1 cellular context compared by ENCODE assay signal in the genomic region with DNA sequence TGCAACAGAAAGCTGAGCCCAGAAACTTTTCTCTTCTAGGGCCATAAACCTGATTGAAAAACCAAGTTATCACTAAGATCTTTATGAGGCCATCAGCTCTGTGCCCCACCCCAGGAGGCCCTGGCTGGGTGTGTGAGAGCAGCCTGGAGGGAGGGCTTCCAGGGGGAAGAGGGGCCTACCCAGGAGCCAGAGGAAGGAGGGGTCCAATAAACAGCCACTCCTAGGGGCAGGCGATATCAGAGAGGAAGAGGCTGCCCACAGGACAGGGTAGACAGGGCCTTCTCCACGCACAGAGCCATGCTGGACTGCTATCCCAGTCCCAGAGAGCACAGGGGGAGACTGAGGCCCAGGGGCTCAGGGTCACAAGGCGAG.
TF ChIP-seq lines count a peak whose summit lies in the region.

No MANE protein-coding gene starts in this region.

TF ChIP-seq in HepG2, 621 proteins besides CTCF, POLR2A, EP300 and RAD21:
- TF ChIP-seq ZNF121 (CRISPR knock-in tag; IDR thresholded peaks at IDR 0.05): 0 out of 2 replicates have a peak, but pooled peaks have one; percentile 11
- no peak for TF ChIP-seq HHEX (CRISPR knock-in tag; IDR thresholded peaks at IDR 0.05)
